Comparison of ENCODE assay signal across 31 cellular contexts in genomic region chr17:76573096-76573495, GRCh38. TPM values are rescaled to one million over a fixed set of nuclear protein-coding genes. Genes with fewer than 3 reads are reported as not detected.
"Had no signal": no experiment of that assay in that cellular context is flagged by ENCODE, and none has a peak within 500 bp of the region (broad histone marks: within the 10 kb centered on the region; RNA-seq: fewer than 3 reads in every experiment).

No MANE protein-coding gene starts in this region.

- H3K4me3 Mint-ChIP-seq: activated CD4-positive, alpha-beta T cell treated with anti-CD3 and anti-CD28 coated beads for 36 hours; activated CD4-positive, alpha-beta T cell treated with anti-CD3 and anti-CD28 coated beads, Interleukin-2, amount 10 ng/mL, durations not matched to agents 7 days and 5 days; activated CD8-positive, alpha-beta T cell treated with anti-CD3 and anti-CD28 coated beads, Interleukin-2, amount 10 ng/mL, durations not matched to agents 7 days and 5 days; activated naive CD4-positive, alpha-beta T cell treated with anti-CD3 and anti-CD28 coated beads for 36 hours; activated T-cell treated with anti-CD3 and anti-CD28 coated beads, Interleukin-2, amount 50 U/mL, for 24 hours; T-helper 2 cell treated with Interferon-gamma antibody and Interleukin-4, amounts not matched to agents 5 μg/mL and 100 μg/mL, for 36 hours; WTC11 had no signal

- H3K36me3 ChIP-seq: adrenal gland had no signal

- H3K4me1 ChIP-seq: SJSA1 had no signal

- H3K27ac Mint-ChIP-seq: activated CD4-positive, alpha-beta T cell treated with anti-CD3 and anti-CD28 coated beads for 36 hours; activated CD4-positive, alpha-beta T cell treated with anti-CD3 and anti-CD28 coated beads, Interleukin-2, amount 10 ng/mL, durations not matched to agents 7 days and 5 days; activated CD8-positive, alpha-beta T cell treated with anti-CD3 and anti-CD28 coated beads, Interleukin-2, amount 10 ng/mL, durations not matched to agents 7 days and 5 days; activated naive CD4-positive, alpha-beta T cell treated with anti-CD3 and anti-CD28 coated beads for 36 hours; T-helper 2 cell treated with Interferon-gamma antibody and Interleukin-4, amounts not matched to agents 5 μg/mL and 100 μg/mL, for 36 hours; WTC11 had no signal

- H3K27me3 Mint-ChIP-seq: activated CD4-positive, alpha-beta T cell treated with anti-CD3 and anti-CD28 coated beads for 36 hours; activated CD4-positive, alpha-beta T cell treated with anti-CD3 and anti-CD28 coated beads, Interleukin-2, amount 10 ng/mL, durations not matched to agents 7 days and 5 days; activated T-cell treated with anti-CD3 and anti-CD28 coated beads, Interleukin-2, amount 50 U/mL, for 24 hours had no signal

- H3K27me3 ChIP-seq: adrenal gland, body of pancreas, MG63, SJSA1 had no signal

- DNase-seq: activated CD4-positive, alpha-beta T cell treated with anti-CD3 and anti-CD28 coated beads for 36 hours; activated CD4-positive, alpha-beta T cell treated with anti-CD3 and anti-CD28 coated beads, Interleukin-2, amount 10 ng/mL, durations not matched to agents 7 days and 5 days; activated CD4-positive, alpha-beta T cell treated with anti-CD3 and anti-CD28 coated beads, Interleukin-2, amount 50 U/mL, for 48 hours; activated CD8-positive, alpha-beta T cell treated with anti-CD3 and anti-CD28 coated beads, Interleukin-2, amount 10 ng/mL, durations not matched to agents 7 days and 5 days; activated gamma-delta T cell treated with Interleukin-2 at 50 U/mL for 16 hours; activated naive CD4-positive, alpha-beta T cell treated with anti-CD3 and anti-CD28 coated beads for 36 hours; activated T-cell treated with anti-CD3 and anti-CD28 coated beads, Interleukin-2, amount 50 U/mL, for 24 hours; adrenal gland; body of pancreas; caudate nucleus; Kasumi-1; KG1; MG63; MV-4-11; NCI-H1092; NCI-H1436 treated with DMSO at 0.1 percent for 48 hours; NCI-H1694 treated with DMSO at 0.1 percent for 48 hours; NCI-H2029; NCI-H345; NCI-H524 treated with DMSO at 0.1 percent for 48 hours; SHP77 treated with DMSO at 0.1 percent for 48 hours; SW 1271 had no signal

- H3K27ac ChIP-seq: adrenal gland, SJSA1 had no signal

- H3K9me3 Mint-ChIP-seq: activated CD4-positive, alpha-beta T cell treated with anti-CD3 and anti-CD28 coated beads, Interleukin-2, amount 10 ng/mL, durations not matched to agents 7 days and 5 days; activated naive CD4-positive, alpha-beta T cell treated with anti-CD3 and anti-CD28 coated beads for 36 hours; activated naive CD4-positive, alpha-beta T cell treated with anti-CD3 and anti-CD28 coated beads, Interleukin-2, amount 50 U/mL, for 72 hours; activated T-cell treated with anti-CD3 and anti-CD28 coated beads, Interleukin-2, amount 50 U/mL, for 24 hours; T-helper 2 cell treated with Interferon-gamma antibody and Interleukin-4, amounts not matched to agents 5 μg/mL and 100 μg/mL, for 36 hours; WTC11 had no signal

- H3K4me3 ChIP-seq: adrenal gland, body of pancreas, MG63, SJSA1 had no signal

- ATAC-seq: activated CD4-positive, alpha-beta T cell treated with anti-CD3 and anti-CD28 coated beads for 36 hours; activated CD4-positive, CD25-positive, alpha-beta regulatory T cell treated with anti-CD3 and anti-CD28 coated beads, Interleukin-2, amount 50 U/mL, for 24 hours; activated CD8-positive, alpha-beta T cell treated with anti-CD3 and anti-CD28 coated beads, Interleukin-2, amount 10 ng/mL, durations not matched to agents 7 days and 5 days; activated naive CD4-positive, alpha-beta T cell treated with anti-CD3 and anti-CD28 coated beads, Interleukin-2, amount 50 U/mL, for 72 hours; body of pancreas; Panc1; WTC11 had no signal

- H3K9me3 ChIP-seq: adrenal gland, body of pancreas, MG63, SJSA1 had no signal

- H3K36me3 Mint-ChIP-seq: activated naive CD4-positive, alpha-beta T cell treated with anti-CD3 and anti-CD28 coated beads, Interleukin-2, amount 50 U/mL, for 72 hours had no signal

RNA-seq across cellular contexts. Expression of gene ST6GALNAC2, which starts 12.6 kb away (rescaled TPM):
- total RNA-seq: activated CD4-positive, alpha-beta T cell treated with anti-CD3 and anti-CD28 coated beads, Interleukin-2, amount 10 ng/mL, durations not matched to agents 7 days and 5 days; activated CD8-positive, alpha-beta T cell treated with anti-CD3 and anti-CD28 coated beads, Interleukin-2, amount 10 ng/mL, durations not matched to agents 7 days and 5 days; activated naive CD4-positive, alpha-beta T cell treated with anti-CD3 and anti-CD28 coated beads for 36 hours; activated naive CD4-positive, alpha-beta T cell treated with anti-CD3 and anti-CD28 coated beads, Interleukin-2, amount 50 U/mL, for 72 hours; T-helper 1 cell treated with Interleukin-12 subunit alpha and Interleukin-12 subunit beta and Interleukin-4 antibody, amounts not matched to agents 30 ng/mL and 1 ng/mL, for 36 hours; WTC11 had no signal

RNA-seq across cellular contexts. Expression of gene PRCD, which starts 33.3 kb away (rescaled TPM):
- total RNA-seq: activated CD4-positive, alpha-beta T cell treated with anti-CD3 and anti-CD28 coated beads for 36 hours; activated CD4-positive, alpha-beta T cell treated with anti-CD3 and anti-CD28 coated beads, Interleukin-2, amount 10 ng/mL, durations not matched to agents 7 days and 5 days; activated CD8-positive, alpha-beta T cell treated with anti-CD3 and anti-CD28 coated beads, Interleukin-2, amount 10 ng/mL, durations not matched to agents 7 days and 5 days; activated naive CD4-positive, alpha-beta T cell treated with anti-CD3 and anti-CD28 coated beads for 36 hours; activated naive CD4-positive, alpha-beta T cell treated with anti-CD3 and anti-CD28 coated beads, Interleukin-2, amount 50 U/mL, for 72 hours; bronchial epithelial cell; NCI-H460; T-helper 1 cell treated with Interleukin-12 subunit alpha and Interleukin-12 subunit beta and Interleukin-4 antibody, amounts not matched to agents 30 ng/mL and 1 ng/mL, for 36 hours had no signal

RNA-seq across cellular contexts. Expression of gene CYGB, which starts 35.6 kb away (rescaled TPM):
- total RNA-seq: activated CD4-positive, alpha-beta T cell treated with anti-CD3 and anti-CD28 coated beads for 36 hours; activated CD4-positive, alpha-beta T cell treated with anti-CD3 and anti-CD28 coated beads, Interleukin-2, amount 10 ng/mL, durations not matched to agents 7 days and 5 days; activated naive CD4-positive, alpha-beta T cell treated with anti-CD3 and anti-CD28 coated beads for 36 hours; activated naive CD4-positive, alpha-beta T cell treated with anti-CD3 and anti-CD28 coated beads, Interleukin-2, amount 50 U/mL, for 72 hours had no signal
